Comparison of ENCODE assay signal across 14 cellular contexts in the genomic region with DNA sequence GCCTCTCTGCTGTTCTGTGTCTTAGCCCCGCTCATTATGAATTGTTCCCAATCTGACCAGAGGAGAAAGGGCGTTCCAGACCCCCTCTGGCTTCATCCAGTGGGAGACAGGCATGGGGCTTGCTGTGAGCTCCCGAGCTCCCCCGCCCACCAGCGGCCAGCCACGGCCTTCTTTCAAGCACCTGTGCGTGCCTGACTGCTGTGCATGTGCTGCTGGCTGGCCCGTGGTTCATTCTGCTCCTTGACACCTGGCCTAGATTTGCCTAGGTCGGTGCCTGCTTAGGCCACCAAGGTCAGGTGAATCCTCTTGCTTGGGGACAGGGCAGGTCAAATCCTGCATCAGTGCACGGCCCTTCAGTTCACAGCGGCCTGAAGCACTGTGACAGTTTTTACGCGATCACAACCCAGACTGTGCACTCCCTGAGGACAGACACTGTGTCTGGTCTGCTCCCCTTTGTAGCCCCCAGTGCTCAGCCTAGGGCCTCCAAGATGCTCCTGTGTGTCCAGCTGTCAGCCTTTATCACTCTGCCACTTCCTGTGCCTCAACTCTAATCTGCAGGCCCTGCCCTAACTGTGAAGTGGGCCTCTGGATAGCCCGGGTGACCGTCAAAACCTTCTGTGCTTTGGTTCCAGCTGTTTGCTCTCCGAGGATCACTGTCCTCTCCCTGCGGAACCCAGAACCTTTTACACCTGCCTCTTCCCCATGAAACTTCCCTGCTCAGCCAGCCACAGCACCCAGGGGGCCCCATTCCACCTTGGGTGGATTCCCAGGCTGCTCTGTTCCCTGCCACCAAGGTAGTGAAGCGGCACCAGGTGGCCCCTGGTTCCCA. TPM values are rescaled to one million over a fixed set of nuclear protein-coding genes. Genes with fewer than 3 reads are reported as not detected.
DNase-seq lines count a peak whose midpoint lies in the region; ATAC-seq, FAIRE-seq and TF ChIP-seq lines count a peak whose summit lies in the region.
"Had no signal": no experiment of that assay in that cellular context is flagged by ENCODE, and none has a peak within 500 bp of the region (broad histone marks: within the 10 kb centered on the region; RNA-seq: fewer than 3 reads in every experiment).

No MANE protein-coding gene starts in this region.

- H3K79me1 ChIP-seq in mesendoderm (ENCODE audit: low read length): peaks cover under 1% of the 10 kb centered on the region

- no peaks in the 10 kb centered on the region for H3K36me3 ChIP-seq in Caco-2 (ENCODE audit: control insufficient read depth, insufficient read depth, low read length)
- no peaks in the 10 kb centered on the region for H3K36me3 ChIP-seq in mesendoderm (ENCODE audit: control insufficient read depth, insufficient read depth, low read length)
- H3K36me3 ChIP-seq: vagina had no signal

- peak overlapping the region; percentile 71 to 90 for H3K27ac ChIP-seq in A549
- no peak overlapping the region for H3K27ac ChIP-seq in mesendoderm (ENCODE audit: low read depth, low read length)

- H4K5ac ChIP-seq in mesendoderm (ENCODE audit: low read length): no peak overlapping the region

- peak overlapping the region; percentile 69 for H3K27ac Mint-ChIP-seq in Caco-2 (ENCODE audit: unreplicated experiment)
- H3K27ac Mint-ChIP-seq in activated T-helper 1 cell treated with anti-CD3 and anti-CD28 coated beads, Interleukin-12 subunit alpha, Interleukin-12 subunit beta, Interleukin-2, Interleukin-4 antibody, amounts not matched to agents 30 ng/mL and 10 ng/mL and 1 ng/mL, durations not matched to agents 14 hours and 24 hours and 36 hours: peak overlapping the region; percentile 23

- H2BK5ac ChIP-seq in mesendoderm (ENCODE audit: low read length): no peak overlapping the region

- H3K9me3 Mint-ChIP-seq in Caco-2 (ENCODE audit: unreplicated experiment): no peaks in the 10 kb centered on the region
- H3K9me3 Mint-ChIP-seq in activated T-helper 1 cell treated with anti-CD3 and anti-CD28 coated beads, Interleukin-12 subunit alpha, Interleukin-12 subunit beta, Interleukin-2, Interleukin-4 antibody, amounts not matched to agents 30 ng/mL and 10 ng/mL and 1 ng/mL, durations not matched to agents 14 hours and 24 hours and 36 hours: no peaks in the 10 kb centered on the region

- H2BK15ac ChIP-seq in mesendoderm (replicated peaks; ENCODE audit: low read depth): no peak overlapping the region

- POLR2A ChIA-PET in A549 (lab: Yijun Ruan, JAX): interaction anchor here (2.4 kb wide), 1 partner anchor 45 kb away, joined by 10 read pairs; no protein-coding TSS in a partner anchor
- POLR2A ChIA-PET in Caco-2 (lab: Charles Lee): no interaction called here

- H3K4me1 ChIP-seq in A549: peaks cover 53% of the 10 kb centered on the region
- peaks cover 40% of the 10 kb centered on the region for H3K4me1 ChIP-seq in Caco-2
- H3K4me1 ChIP-seq in mesendoderm (ENCODE audit: control insufficient read depth, low read depth, low read length): peaks cover 9% of the 10 kb centered on the region

- DNase-seq in A549 (ENCODE audit: low read depth in 1 of 2, low spot score in 1 of 2) (no peak), Caco-2 (no peak), mesendoderm (no peak), AG08396 (ENCODE audit: low spot score) (no peak)
- no peak for DNase-seq in activated T-helper 1 cell treated with anti-CD3 and anti-CD28 coated beads, Interleukin-12 subunit alpha, Interleukin-12 subunit beta, Interleukin-2, Interleukin-4 antibody, amounts not matched to agents 30 ng/mL and 10 ng/mL and 1 ng/mL, durations not matched to agents 14 hours and 24 hours and 36 hours (ENCODE audit: low spot score)
- DNase-seq: activated CD8-positive, alpha-beta memory T cell treated with anti-CD3 and anti-CD28 coated beads for 24 hours; activated naive CD4-positive, alpha-beta T cell had no signal

- intact Hi-C loops in Caco-2 (cut with micrococcal nuclease; ENCODE audit: unreplicated experiment): no loop called here
- intact Hi-C loops in activated T-helper 1 cell treated with anti-CD3 and anti-CD28 coated beads, Interleukin-12 subunit alpha, Interleukin-12 subunit beta, Interleukin-2, Interleukin-4 antibody, amounts not matched to agents 30 ng/mL and 10 ng/mL and 1 ng/mL, durations not matched to agents 14 hours and 24 hours and 36 hours (cut with micrococcal nuclease): loop anchor here (10.0 kb wide), 1 partner anchor 672 kb away; no protein-coding TSS in a partner anchor

- H3K4me2 ChIP-seq in A549: peak overlapping the region; percentile 61; the same call in 2 of the 3 replicates
- H3K4me2 ChIP-seq in mesendoderm (ENCODE audit: low read length): no peak overlapping the region

- H3K27me3 ChIP-seq in Caco-2 (replicated peaks; ENCODE audit: control insufficient read depth, insufficient read depth, low read length) (no peaks in the 10 kb centered on the region), mesendoderm (ENCODE audit: insufficient read depth, low read length, poor library complexity) (no peaks in the 10 kb centered on the region)
- H3K27me3 ChIP-seq: vagina had no signal

- peaks cover 11% of the 10 kb centered on the region for H3K36me3 Mint-ChIP-seq in Caco-2 (ENCODE audit: insufficient read depth, unreplicated experiment)
- H3K36me3 Mint-ChIP-seq in activated T-helper 1 cell treated with anti-CD3 and anti-CD28 coated beads, Interleukin-12 subunit alpha, Interleukin-12 subunit beta, Interleukin-2, Interleukin-4 antibody, amounts not matched to agents 30 ng/mL and 10 ng/mL and 1 ng/mL, durations not matched to agents 14 hours and 24 hours and 36 hours (ENCODE audit: low read depth): peaks cover 2% of the 10 kb centered on the region
- H3K36me3 Mint-ChIP-seq: CD4-positive, CD25-positive, alpha-beta regulatory T cell had no signal

- no peak overlapping the region for H2AK5ac ChIP-seq in mesendoderm (ENCODE audit: low read length)

- H4K8ac ChIP-seq in mesendoderm (ENCODE audit: low read depth, low read length): no peak overlapping the region

- WGBS in A549 (ENCODE audit: missing lambda C conversion rate): 91% methylated on average over 17 of the region's 18 CpGs
- no CpG with 5 or more reads among the region's 18 CpGs for WGBS in mesendoderm (ENCODE audit: extremely low coverage, insufficient coverage, low lambda C conversion rate)

- no TSS peak for BruUV-seq in Caco-2 (replicated peaks; lab: Mats Ljungman, UMichigan)

- peak overlapping the region; percentile 43 for H3K56ac ChIP-seq in mesendoderm (ENCODE audit: low read length)

- H3K9ac ChIP-seq in mesendoderm (ENCODE audit: low read length): no peak overlapping the region

- H3K4ac ChIP-seq in mesendoderm (ENCODE audit: low read depth, low read length): peak overlapping the region; percentile 44

- no peak for TF ChIP-seq POLR2A in A549 (IDR thresholded peaks at IDR 0.05; ENCODE audit: low read length)

- no peak for FAIRE-seq in A549 (lab: Jason Lieb, UNC)
- FAIRE-seq: bronchial epithelial cell, endometrium had no signal

- no peak for TF ChIP-seq RAD21 in A549 (conservative IDR thresholded peaks at IDR 0.05 in 1 of 2, IDR thresholded peaks at IDR 0.05 in 1 of 2)

- no peak for TF ChIP-seq CTCF in A549 (IDR thresholded peaks at IDR 0.05)
- TF ChIP-seq CTCF in Caco-2 (IDR thresholded peaks at IDR 0.05; ENCODE audit: insufficient read depth in 1 of 2, low read depth in 1 of 2, low read length in 1 of 2, severe bottlenecking in 1 of 2, unreplicated experiment in 1 of 2): no peak

- peaks cover 43% of the 10 kb centered on the region for H3K4me1 Mint-ChIP-seq in Caco-2 (ENCODE audit: low read depth, unreplicated experiment)
- H3K4me1 Mint-ChIP-seq in activated T-helper 1 cell treated with anti-CD3 and anti-CD28 coated beads, Interleukin-12 subunit alpha, Interleukin-12 subunit beta, Interleukin-2, Interleukin-4 antibody, amounts not matched to agents 30 ng/mL and 10 ng/mL and 1 ng/mL, durations not matched to agents 14 hours and 24 hours and 36 hours (ENCODE audit: low read depth): peaks cover 49% of the 10 kb centered on the region

- ATAC-seq in A549 (no peak), GM18861 (IDR thresholded peaks at IDR 0.05; ENCODE audit: unreplicated experiment) (no peak), HG03108 (IDR thresholded peaks at IDR 0.05; ENCODE audit: unreplicated experiment) (no peak), HG03039 (IDR thresholded peaks at IDR 0.05; ENCODE audit: unreplicated experiment) (no peak)

- H3K79me2 ChIP-seq in mesendoderm (ENCODE audit: control insufficient read depth, insufficient read depth, low read length): peaks cover under 1% of the 10 kb centered on the region

- no peak overlapping the region for H3K23ac ChIP-seq in mesendoderm (ENCODE audit: low read length)

- H3K4me3 Mint-ChIP-seq in Caco-2 (ENCODE audit: unreplicated experiment): no peak overlapping the region
- no peak overlapping the region for H3K4me3 Mint-ChIP-seq in activated T-helper 1 cell treated with anti-CD3 and anti-CD28 coated beads, Interleukin-12 subunit alpha, Interleukin-12 subunit beta, Interleukin-2, Interleukin-4 antibody, amounts not matched to agents 30 ng/mL and 10 ng/mL and 1 ng/mL, durations not matched to agents 14 hours and 24 hours and 36 hours

- TF ChIP-seq EP300 in A549 (IDR thresholded peaks at IDR 0.05): no peak

- no peak overlapping the region for H3K4me3 ChIP-seq in A549
- H3K4me3 ChIP-seq in Caco-2 (ENCODE audit: low read depth, low read length): no peak overlapping the region
- no peak overlapping the region for H3K4me3 ChIP-seq in mesendoderm (ENCODE audit: low read length)

- no peaks in the 10 kb centered on the region for H3K27me3 Mint-ChIP-seq in Caco-2 (ENCODE audit: insufficient read depth, unreplicated experiment)
- H3K27me3 Mint-ChIP-seq in activated T-helper 1 cell treated with anti-CD3 and anti-CD28 coated beads, Interleukin-12 subunit alpha, Interleukin-12 subunit beta, Interleukin-2, Interleukin-4 antibody, amounts not matched to agents 30 ng/mL and 10 ng/mL and 1 ng/mL, durations not matched to agents 14 hours and 24 hours and 36 hours (ENCODE audit: insufficient read depth): peaks cover 3% of the 10 kb centered on the region
- H3K27me3 Mint-ChIP-seq: CD4-positive, CD25-positive, alpha-beta regulatory T cell had no signal

- peak overlapping the region; percentile 62 for H3K18ac ChIP-seq in mesendoderm (ENCODE audit: low read length)

- H3K9me3 ChIP-seq in A549: no peaks in the 10 kb centered on the region
- no peaks in the 10 kb centered on the region for H3K9me3 ChIP-seq in Caco-2
- H3K9me3 ChIP-seq: vagina had no signal

- peak overlapping the region; percentile 35 for H2BK120ac ChIP-seq in mesendoderm (ENCODE audit: low read depth, low read length)

- CTCF ChIA-PET in A549 (lab: Yijun Ruan, JAX) (interaction anchor here (0.8 to 13.3 kb wide), 12 partner anchors 10 to 910 kb away, joined by 3 to 83 read pairs (median 8); no protein-coding TSS in a partner anchor), Caco-2 (lab: Charles Lee) (interaction anchor here (1.7 kb wide), 1 partner anchor 50 kb away, joined by 5 read pairs; no protein-coding TSS in a partner anchor)

RNA-seq across cellular contexts. Expression of gene LPIN1, which starts 3.5 kb away (rescaled TPM):
- polyA plus RNA-seq in A549 (2011; rRNA removed) (18.5 and 19.2 TPM in 2 replicates), A549 (2017; fragmentation: RNase III; extraction: RNeasy Plus Mini Kit Qiagen cat#74134 plus additional on column Dnase treatment) (14.7 to 27.5 TPM (median 25.1 TPM) in 3 replicates)
- polyA plus RNA-seq in A549 (2012; cell fraction: cytosol; rRNA removed): 14.2 and 15.7 TPM in 2 replicates
- 22.9 and 29.1 TPM in 2 replicates for polyA plus RNA-seq in A549 (2012; cell fraction: nucleus; rRNA removed)
- 16.5 and 19.3 TPM in 2 replicates for polyA minus RNA-seq in A549 (2011; rRNA and poly(A)+ RNA removed)
- 12.5 and 14.2 TPM in 2 replicates for total RNA-seq in Caco-2 (2022)
- 46.0 and 49.5 TPM in 2 replicates for total RNA-seq in activated T-helper 1 cell treated with anti-CD3 and anti-CD28 coated beads, Interleukin-12 subunit alpha, Interleukin-12 subunit beta, Interleukin-2, Interleukin-4 antibody, amounts not matched to agents 30 ng/mL and 10 ng/mL and 1 ng/mL, durations not matched to agents 14 hours and 24 hours and 36 hours
- 1.9 TPM for polyA plus RNA-seq in mesendoderm (2013, experiment 1 of 2)
- 1.8 TPM for polyA plus RNA-seq in mesendoderm (2013, experiment 2 of 2)
